6 cellular contexts compared by ENCODE assay signal in genomic region chr6:19612672-19613466, GRCh38.
DNase-seq lines count a peak whose midpoint lies in the region; ATAC-seq, FAIRE-seq and TF ChIP-seq lines count a peak whose summit lies in the region.
"Not testable (repeated sequence)": the region's sequence is repeated elsewhere in the genome, so short reads cannot be mapped to it uniquely, and the experiment has no call there.

No MANE protein-coding gene starts in this region.

- not testable (repeated sequence) for H3K4me1 Mint-ChIP-seq in chondrocyte (ENCODE audit: low read depth)

- H3K4me3 Mint-ChIP-seq in chondrocyte (ENCODE audit: unreplicated experiment) = not testable (repeated sequence)

- H3K79me2 ChIP-seq in HepG2 (ENCODE audit: insufficient read depth, low read length) = not testable (repeated sequence)

- not testable (repeated sequence) for H3K9ac ChIP-seq in HepG2 (ENCODE audit: insufficient read depth, low read depth, low read length)

- CTCF ChIA-PET in HepG2 (lab: Yijun Ruan, JAX; ENCODE audit: low intra/inter-chr PET ratio, low total read pairs) = not testable (repeated sequence)

- TF ChIP-seq EP300 in HepG2 (IDR thresholded peaks at IDR 0.05; ENCODE audit: low read depth in 2 of 2, low read length in 2 of 2); HepG2 (CRISPR knock-in tag; IDR thresholded peaks at IDR 0.05; ENCODE audit: borderline replicate concordance): not testable (repeated sequence)

- H4K20me1 ChIP-seq in HepG2 (ENCODE audit: insufficient read depth, low read length) = not testable (repeated sequence)

- not testable (repeated sequence) for ATAC-seq in HepG2

- H2AFZ ChIP-seq in HepG2 (ENCODE audit: low read length) = not testable (repeated sequence)

- BruUV-seq in HepG2 (replicated peaks; lab: Mats Ljungman, UMichigan) = not testable (repeated sequence)

- peaks cover 29% of the 10 kb centered on the region for H3K9me3 ChIP-seq in HepG2 (ENCODE audit: low read length)
- H3K9me3 ChIP-seq in spleen = peaks cover 0 to 44% (median 31%) of the 10 kb centered on the region in 8 donors

- not testable (repeated sequence) for H3K27ac ChIP-seq in HepG2 (ENCODE audit: extremely low read length, insufficient read depth, low read length); spleen

- TF ChIP-seq POLR2A in NB4 (IDR thresholded peaks at IDR 0.05; ENCODE audit: extremely low read depth, insufficient read length); HepG2 (IDR thresholded peaks at IDR 0.05; ENCODE audit: insufficient read depth in 1 of 2, low read depth in 2 of 2, low read length in 2 of 2); spleen (IDR thresholded peaks at IDR 0.05): not testable (repeated sequence)

- H3K27me3 ChIP-seq in HepG2 (ENCODE audit: control insufficient read depth in 1 of 2, insufficient read depth in 2 of 2, low read length in 2 of 2); spleen (replicated peaks in 1 of 7): not testable (repeated sequence)

- in situ Hi-C loops in HepG2 (cut with HindIII; ENCODE audit: extremely low pct_ligation_motif_present, low pct_unique_long_range_greater_than_20kb) = not testable (repeated sequence)

- not testable (repeated sequence) for TF ChIP-seq CTCF in NB4 (IDR thresholded peaks at IDR 0.05; ENCODE audit: low read depth, low read length); chondrocyte (IDR thresholded peaks at IDR 0.05); spleen (IDR thresholded peaks at IDR 0.05 in 8 of 11, conservative IDR thresholded peaks at IDR 0.05 in 3 of 11)
- 0 out of 2 replicates have a peak, but pooled peaks have one; percentile 3 for TF ChIP-seq CTCF in HepG2 (CRISPR knock-in tag; IDR thresholded peaks at IDR 0.05)

- TF ChIP-seq RAD21 in HepG2 (CRISPR knock-in tag; IDR thresholded peaks at IDR 0.05) = not testable (repeated sequence)

- H3K4me2 ChIP-seq in HepG2 (ENCODE audit: low read depth, low read length) = not testable (repeated sequence)

- intact Hi-C loops in HepG2 (cut with micrococcal nuclease; ENCODE audit: unreplicated experiment); spleen (cut with DNase I; ENCODE audit: low total_unique reads): not testable (repeated sequence)

- H3K27ac Mint-ChIP-seq in chondrocyte (ENCODE audit: unreplicated experiment) = not testable (repeated sequence)

- not testable (repeated sequence) for H3K27me3 Mint-ChIP-seq in chondrocyte (ENCODE audit: low read depth)

- H3K4me3 ChIP-seq in NB4 (ENCODE audit: low read depth, low read length); HepG2 (replicated peaks in 1 of 3; ENCODE audit: insufficient read depth in 1 of 3, low read depth in 2 of 3, low read length in 3 of 3); spleen: not testable (repeated sequence)

- H3K9me3 Mint-ChIP-seq in chondrocyte (ENCODE audit: low read depth) = peaks cover 19% of the 10 kb centered on the region

- not testable (repeated sequence) for FAIRE-seq in HepG2 (lab: Jason Lieb, UNC)

- H3K36me3 Mint-ChIP-seq in chondrocyte (ENCODE audit: low read depth) = not testable (repeated sequence)

- POLR2A ChIA-PET in HepG2 (lab: Yijun Ruan, JAX) = not testable (repeated sequence)

- not testable (repeated sequence) for H3K4me1 ChIP-seq in HepG2 (ENCODE audit: insufficient read depth, low read length); spleen

- not testable (repeated sequence) for H3K36me3 ChIP-seq in HepG2 (replicated peaks in 1 of 2; ENCODE audit: control insufficient read depth in 1 of 2, insufficient read depth in 2 of 2, low read length in 2 of 2); spleen

- peak; percentile 3 for DNase-seq in HT1080 (ENCODE audit: low read depth)
- DNase-seq in NB4 (ENCODE audit: low read depth) = peak; percentile 4
- DNase-seq in OCI-M1 (lab: John Stamatoyannopoulos, UW) = peak; percentile 11
- DNase-seq in chondrocyte (ENCODE audit: low spot score) = peak; percentile 72
- not testable (repeated sequence) for DNase-seq in HepG2 (ENCODE audit: low spot score)
- peak; percentile 64 for DNase-seq in spleen

- WGBS in HepG2 (ENCODE audit: low lambda C conversion rate) = 54% methylated on average over 26 of the region's 27 CpGs
- WGBS in spleen, 5 donors = 90 to 95% (median 94%) methylated on average over 27 of the region's 27 CpGs

TF ChIP-seq in HepG2, 621 proteins besides CTCF, POLR2A, EP300 and RAD21:
- not testable (repeated sequence) for TF ChIP-seq GABPA (IDR thresholded peaks at IDR 0.05; ENCODE audit: low read depth, low read length)
- 0 out of 2 replicates have a peak, but pooled peaks have one; percentile 13 for TF ChIP-seq GABPA (CRISPR knock-in tag; IDR thresholded peaks at IDR 0.05; ENCODE audit: low read depth)
